In genomic region chr16:89476811-89477261, GRCh38 we compare ENCODE assay signal across 9 cellular contexts. TPM values are rescaled to one million over a fixed set of nuclear protein-coding genes. Genes with fewer than 3 reads are reported as not detected.
DNase-seq lines count a peak whose midpoint lies in the region; ATAC-seq, FAIRE-seq and TF ChIP-seq lines count a peak whose summit lies in the region.
"Had no signal": no experiment of that assay in that cellular context is flagged by ENCODE, and none has a peak within 500 bp of the region (broad histone marks: within the 10 kb centered on the region; RNA-seq: fewer than 3 reads in every experiment).

No MANE protein-coding gene starts in this region.

- H3K27me3 ChIP-seq in PC-3 (ENCODE audit: low read length) (no peaks in the 10 kb centered on the region), liver (ENCODE audit: control insufficient read depth in 4 of 4, insufficient read depth in 4 of 4, low read length in 3 of 4) (no peaks in the 10 kb centered on the region), small intestine (ENCODE audit: control insufficient read depth in 2 of 2, insufficient read depth in 2 of 2, low read length in 2 of 2) (no peaks in the 10 kb centered on the region), thyroid gland (no peaks in the 10 kb centered on the region)

- TF ChIP-seq CTCF in PC-3 (conservative IDR thresholded peaks at IDR 0.05; ENCODE audit: low read depth, low read length) (no peak), liver (IDR thresholded peaks at IDR 0.05; ENCODE audit: low read depth, low read length, missing input control) (no peak), thyroid gland (IDR thresholded peaks at IDR 0.05) (no peak)

- no peaks in the 10 kb centered on the region for H3K9me3 ChIP-seq in PC-3 (ENCODE audit: low read length)
- H3K9me3 ChIP-seq in liver (ENCODE audit: control insufficient read depth in 4 of 4, low read length in 3 of 4): no peaks in the 10 kb centered on the region
- no peaks in the 10 kb centered on the region for H3K9me3 ChIP-seq in small intestine (ENCODE audit: control insufficient read depth, low read depth)
- no peaks in the 10 kb centered on the region for H3K9me3 ChIP-seq in thyroid gland

- no peak for FAIRE-seq in small intestine (lab: Jason Lieb, UNC)

- no TSS peak for BruUV-seq in PC-3 (replicated peaks; lab: Mats Ljungman, UMichigan)

- ATAC-seq in GM18505 (IDR thresholded peaks at IDR 0.05; ENCODE audit: unreplicated experiment) (peak; percentile 52), HG02610 (IDR thresholded peaks at IDR 0.05; ENCODE audit: unreplicated experiment) (peak; percentile 64), PC-3 (no peak), GM21367 (IDR thresholded peaks at IDR 0.05; ENCODE audit: unreplicated experiment) (no peak)

- CTCF ChIA-PET in PC-3 (lab: Charles Lee): no interaction called here

- 75% methylated on average over 10 of the region's 10 CpGs for WGBS in liver
- 51 to 64% (median 55%) methylated on average over 10 of the region's 10 CpGs for WGBS in small intestine, 3 donors
- 84 to 88% methylated on average over 10 of the region's 10 CpGs for WGBS in thyroid gland, 2 donors

- peaks cover 60% of the 10 kb centered on the region for H3K4me1 ChIP-seq in PC-3 (ENCODE audit: insufficient read depth, low read length)
- H3K4me1 ChIP-seq in liver (ENCODE audit: control insufficient read depth in 4 of 4, insufficient read depth in 4 of 4, low read length in 3 of 4): peaks cover 20 to 45% (median 41%) of the 10 kb centered on the region in 4 donors
- H3K4me1 ChIP-seq in small intestine (ENCODE audit: control insufficient read depth in 2 of 2, insufficient read depth in 1 of 2, low read depth in 1 of 2, low read length in 1 of 2): peaks cover 27 to 40% of the 10 kb centered on the region in 2 donors
- H3K4me1 ChIP-seq in thyroid gland: peaks cover 10 to 35% of the 10 kb centered on the region in 2 donors

- peak overlapping the region; percentile 59 for H3K4me2 ChIP-seq in PC-3 (ENCODE audit: low read length)

- TF ChIP-seq POLR2A in GM18505 (IDR thresholded peaks at IDR 0.05; ENCODE audit: borderline replicate concordance, extremely low read depth, insufficient read depth, insufficient read length): no peak
- TF ChIP-seq POLR2A in thyroid gland (IDR thresholded peaks at IDR 0.05): no peak

- no peaks in the 10 kb centered on the region for H3K36me3 ChIP-seq in PC-3 (ENCODE audit: low read depth, low read length)
- H3K36me3 ChIP-seq in liver (ENCODE audit: control insufficient read depth in 4 of 4, insufficient read depth in 3 of 4, low read depth in 1 of 4, low read length in 3 of 4): no peaks in the 10 kb centered on the region
- no peaks in the 10 kb centered on the region for H3K36me3 ChIP-seq in small intestine (ENCODE audit: control insufficient read depth in 2 of 2, insufficient read depth in 2 of 2, low read length in 2 of 2)
- no peaks in the 10 kb centered on the region for H3K36me3 ChIP-seq in thyroid gland

- POLR2A ChIA-PET in PC-3 (lab: Charles Lee; ENCODE audit: unreplicated experiment): no interaction called here

- peaks cover 84% of the 10 kb centered on the region for H4K20me1 ChIP-seq in PC-3 (ENCODE audit: low read length)

- TF ChIP-seq RAD21 in liver (IDR thresholded peaks at IDR 0.05): no peak

- DNase-seq in PC-3 (no peak), small intestine (no peak), DMS 273 (lab: John Stamatoyannopoulos, UW; ENCODE audit: unreplicated experiment) (no peak), thyroid gland (no peak)
- DNase-seq: NCI-H510A treated with DMSO at 0.1 percent for 48 hours had no signal

- H3K9ac ChIP-seq in PC-3 (ENCODE audit: low read length) (no peak overlapping the region), liver (ENCODE audit: low read depth in 1 of 2, low read length in 2 of 2) (no peak overlapping the region)

- H3K9me2 ChIP-seq in PC-3 (replicated peaks; ENCODE audit: low read length): no peaks in the 10 kb centered on the region

- no peaks in the 10 kb centered on the region for H3F3A ChIP-seq in PC-3 (ENCODE audit: low read length, unreplicated experiment)

- H3K4me3 ChIP-seq in PC-3 (ENCODE audit: low read length): no peak overlapping the region
- H3K4me3 ChIP-seq in liver (ENCODE audit: low read depth in 1 of 3, low read length in 3 of 3): no peak overlapping the region
- H3K4me3 ChIP-seq in small intestine (ENCODE audit: low read depth in 1 of 2, low read length in 2 of 2): no peak overlapping the region
- no peak overlapping the region for H3K4me3 ChIP-seq in thyroid gland (replicated peaks in 1 of 3)

- intact Hi-C loops in PC-3 (cut with micrococcal nuclease): no loop called here
- intact Hi-C loops in thyroid gland (cut with DNase I): no loop called here

- H2AFZ ChIP-seq in PC-3 (ENCODE audit: low read length): no peak overlapping the region

- peaks cover 100% of the 10 kb centered on the region for H3K79me2 ChIP-seq in PC-3 (ENCODE audit: low read length)

- H3K27ac ChIP-seq in PC-3 (ENCODE audit: low read length) (peak overlapping the region; percentile 77), liver (ENCODE audit: low read depth in 1 of 2, low read length in 2 of 2) (peak overlapping the region; percentile 14 to 50), small intestine (ENCODE audit: low read depth in 1 of 2, low read length in 1 of 2) (peak overlapping the region in 1 of 2 donors; percentile 36), thyroid gland (no peak overlapping the region)

TF ChIP-seq in liver, 16 proteins besides CTCF, POLR2A, EP300 and RAD21:
- no peak for TF ChIP-seq FOXA2 (IDR thresholded peaks at IDR 0.05)
- TF ChIP-seq TAF1 (conservative IDR thresholded peaks at IDR 0.05): no peak
- no peak for TF ChIP-seq YY1 (IDR thresholded peaks at IDR 0.05)
- no peak for TF ChIP-seq ZBTB33 (IDR thresholded peaks at IDR 0.05)
- TF ChIP-seq NR2F2 (IDR thresholded peaks at IDR 0.05): no peak
- no peak for TF ChIP-seq RXRA (IDR thresholded peaks at IDR 0.05)
- no peak for TF ChIP-seq FOXA1 (IDR thresholded peaks at IDR 0.05)
- TF ChIP-seq HNF4G (IDR thresholded peaks at IDR 0.05): no peak
- TF ChIP-seq JUND (IDR thresholded peaks at IDR 0.05): no peak
- TF ChIP-seq ATF3 (IDR thresholded peaks at IDR 0.05): no peak
- no peak for TF ChIP-seq MAX (IDR thresholded peaks at IDR 0.05)
- no peak for TF ChIP-seq REST (IDR thresholded peaks at IDR 0.05)
- TF ChIP-seq SP1 (IDR thresholded peaks at IDR 0.05): no peak
- no peak for TF ChIP-seq HNF4A (conservative IDR thresholded peaks at IDR 0.05)
TF ChIP-seq in liver: peak in this region for 0.

RNA-seq across cellular contexts. Expression of gene ANKRD11, which starts 13.5 kb away (rescaled TPM):
- 65.0 and 92.6 TPM in 2 replicates for total RNA-seq in PC-3 (2014; rRNA removed)
- 10 to 100 TPM; 33.0 to 55.1 TPM for total RNA-seq in liver
- polyA plus RNA-seq in liver: 10 to 100 TPM; 16.3 to 22.9 TPM
- polyA plus RNA-seq in small intestine: 10 to 100 TPM; 48.4 to 72.1 (median 59.0) TPM
- total RNA-seq in thyroid gland: 10 to 100 TPM; 62.1 to 90.4 (median 75.0) TPM

RNA-seq across cellular contexts. Expression of gene SPG7, which starts 31.4 kb away (rescaled TPM):
- 94.3 and 106 TPM in 2 replicates for total RNA-seq in PC-3 (2014; rRNA removed)
- total RNA-seq in liver: 100 to 1,000 TPM in 1 of 2 donors, 10 to 100 TPM in 1; 43.7 to 102 TPM
- polyA plus RNA-seq in liver: 10 to 100 TPM; 34.5 to 55.3 TPM
- 100 to 1,000 TPM in 2 of 3 donors, 10 to 100 TPM in 1; 89.1 to 245 (median 222) TPM for polyA plus RNA-seq in small intestine
- total RNA-seq in thyroid gland: 100 to 1,000 TPM; 218 to 392 (median 285) TPM

Comparison
In these comparisons a context has a peak if more than half of its experiments do, and no peak if none do; other contexts are left out.
1. ATAC-seq: peak in GM18505 (single experiment) and HG02610 (single experiment); none in PC-3 (single experiment) and GM21367 (single experiment).
2. H3K27ac ChIP-seq: peak in PC-3 (single experiment) and liver (2 of 2); none in thyroid gland (0 of 3).